In genomic region chr3:169133178-169134161, GRCh38 we compare ENCODE assay signal across 9 cellular contexts.
DNase-seq lines count a peak whose midpoint lies in the region; ATAC-seq, FAIRE-seq and TF ChIP-seq lines count a peak whose summit lies in the region.
"Had no signal": no experiment of that assay in that cellular context is flagged by ENCODE, and none has a peak within 500 bp of the region (broad histone marks: within the 10 kb centered on the region; RNA-seq: fewer than 3 reads in every experiment).

No MANE protein-coding gene starts in this region.

- H3K4me1 ChIP-seq in breast epithelium (no peaks in the 10 kb centered on the region), tibial nerve (no peaks in the 10 kb centered on the region)

- no peaks in the 10 kb centered on the region for H3K9me3 Mint-ChIP-seq in MCF 10A (ENCODE audit: unreplicated experiment)
- H3K9me3 Mint-ChIP-seq in naive thymus-derived CD8-positive, alpha-beta T cell, result no peaks in the 10 kb centered on the region
- H3K9me3 Mint-ChIP-seq in stimulated activated naive CD8-positive, alpha-beta T cell treated with anti-CD3 and anti-CD28 coated beads, Interleukin-15, amount 100 ng/mL, for 72 hours, result no peaks in the 10 kb centered on the region

- POLR2A ChIA-PET in MCF 10A (lab: Yijun Ruan, JAX), result interaction anchor here (0.5 to 1.2 kb wide), 6 partner anchors 9 to 529 kb away, joined by 3 to 5 read pairs (median 4); no protein-coding TSS in a partner anchor
- POLR2A ChIA-PET in naive thymus-derived CD8-positive, alpha-beta T cell (lab: Charles Lee), result no interaction called here

- peaks cover 5% of the 10 kb centered on the region for H3K4me1 Mint-ChIP-seq in MCF 10A (ENCODE audit: insufficient read depth, unreplicated experiment)
- no peaks in the 10 kb centered on the region for H3K4me1 Mint-ChIP-seq in naive thymus-derived CD8-positive, alpha-beta T cell
- H3K4me1 Mint-ChIP-seq in stimulated activated naive CD8-positive, alpha-beta T cell treated with anti-CD3 and anti-CD28 coated beads, Interleukin-15, amount 100 ng/mL, for 72 hours, result no peaks in the 10 kb centered on the region

- H3K9me3 ChIP-seq in breast epithelium, result no peaks in the 10 kb centered on the region
- no peaks in the 10 kb centered on the region for H3K9me3 ChIP-seq in tibial nerve

- H3K4me3 ChIP-seq in breast epithelium, result no peak overlapping the region
- H3K4me3 ChIP-seq in tibial nerve, result no peak overlapping the region

- BruUV-seq in MCF 10A (replicated peaks; lab: Mats Ljungman, UMichigan), result no TSS peak

- TF ChIP-seq CTCF in MCF 10A (IDR thresholded peaks at IDR 0.05; ENCODE audit: unreplicated experiment) (peak; percentile 49), breast epithelium (IDR thresholded peaks at IDR 0.05) (peak in 1 of 3 donors; percentile 36), tibial nerve (IDR thresholded peaks at IDR 0.05) (peak in 4 of 5 experiments; percentile 15 to 35 (median 28))

- ATAC-seq in HG02642 (IDR thresholded peaks at IDR 0.05; ENCODE audit: poor library complexity, unreplicated experiment), result no peak
- ATAC-seq in naive thymus-derived CD8-positive, alpha-beta T cell, result no peak
- no peak for ATAC-seq in stimulated activated naive CD8-positive, alpha-beta T cell treated with anti-CD3 and anti-CD28 coated beads, Interleukin-15, amount 100 ng/mL, for 72 hours

- CTCF ChIA-PET in MCF 10A (lab: Yijun Ruan, JAX), result interaction anchor here (0.6 to 4.8 kb wide), 24 partner anchors 9 to 971 kb away, joined by 3 to 56 read pairs (median 4); no protein-coding TSS in a partner anchor

- no peak overlapping the region for H3K27ac ChIP-seq in breast epithelium
- no peak overlapping the region for H3K27ac ChIP-seq in tibial nerve

- H3K27me3 Mint-ChIP-seq in MCF 10A (ENCODE audit: insufficient read depth, unreplicated experiment), result no peaks in the 10 kb centered on the region
- peaks cover 4 to 32% (median 8%) of the 10 kb centered on the region in 5 donors for H3K27me3 Mint-ChIP-seq in naive thymus-derived CD8-positive, alpha-beta T cell
- H3K27me3 Mint-ChIP-seq in stimulated activated naive CD8-positive, alpha-beta T cell treated with anti-CD3 and anti-CD28 coated beads, Interleukin-15, amount 100 ng/mL, for 72 hours, result peaks cover 29% of the 10 kb centered on the region

- H3K27ac Mint-ChIP-seq in MCF 10A (ENCODE audit: low read depth, unreplicated experiment), result peak overlapping the region; percentile 6
- H3K27ac Mint-ChIP-seq in naive thymus-derived CD8-positive, alpha-beta T cell, result no peak overlapping the region
- no peak overlapping the region for H3K27ac Mint-ChIP-seq in stimulated activated naive CD8-positive, alpha-beta T cell treated with anti-CD3 and anti-CD28 coated beads, Interleukin-15, amount 100 ng/mL, for 72 hours

- peak; percentile 33 for DNase-seq in MCF 10A (ENCODE audit: unreplicated experiment)
- no peak for DNase-seq in breast epithelium (ENCODE audit: low spot score in 2 of 2)
- no peak for DNase-seq in RCC 7860 (ENCODE audit: low spot score)
- peak; percentile 57 for DNase-seq in fibroblast of peridontal ligament (ENCODE audit: extremely low read depth)
- no peak for DNase-seq in tibial nerve (ENCODE audit: low spot score in 2 of 2)
- DNase-seq in naive thymus-derived CD8-positive, alpha-beta T cell, result no peak
- DNase-seq in stimulated activated naive CD8-positive, alpha-beta T cell treated with anti-CD3 and anti-CD28 coated beads, Interleukin-15, amount 100 ng/mL, for 72 hours, result no peak
- DNase-seq: NCI-H345 had no signal

- 35 to 42% methylated on average over 5 of the region's 5 CpGs for WGBS in tibial nerve, 2 donors

- peaks cover 0 to 32% of the 10 kb centered on the region in 2 donors for H3K27me3 ChIP-seq in breast epithelium
- H3K27me3 ChIP-seq in tibial nerve, result peaks cover 0 to 80% of the 10 kb centered on the region in 2 donors

- intact Hi-C loops in MCF 10A (cut with micrococcal nuclease) (loop anchor here (1.0 to 5.0 kb wide), 4 partner anchors 91 to 611 kb away; no protein-coding TSS in a partner anchor), breast epithelium (cut with DNase I; ENCODE audit: low total_unique reads) (no loop called here)

- TF ChIP-seq EP300 in tibial nerve (IDR thresholded peaks at IDR 0.05), result peak in 1 of 2 donors; percentile 13

- peak; percentile 68 for FAIRE-seq in RCC 7860 (lab: Jason Lieb, UNC)

- no peak overlapping the region for H3K4me3 Mint-ChIP-seq in MCF 10A (ENCODE audit: unreplicated experiment)
- H3K4me3 Mint-ChIP-seq in naive thymus-derived CD8-positive, alpha-beta T cell, result no peak overlapping the region
- H3K4me3 Mint-ChIP-seq in stimulated activated naive CD8-positive, alpha-beta T cell treated with anti-CD3 and anti-CD28 coated beads, Interleukin-15, amount 100 ng/mL, for 72 hours, result no peak overlapping the region

- no peaks in the 10 kb centered on the region for H3K36me3 ChIP-seq in breast epithelium
- H3K36me3 ChIP-seq in tibial nerve, result no peaks in the 10 kb centered on the region

- peaks cover 1% of the 10 kb centered on the region for H3K36me3 Mint-ChIP-seq in MCF 10A (ENCODE audit: insufficient read depth, unreplicated experiment)
- no peaks in the 10 kb centered on the region for H3K36me3 Mint-ChIP-seq in naive thymus-derived CD8-positive, alpha-beta T cell

- TF ChIP-seq POLR2A in breast epithelium (IDR thresholded peaks at IDR 0.05) (no peak), tibial nerve (IDR thresholded peaks at IDR 0.05) (no peak)

Comparison
In these comparisons a context has a peak if more than half of its experiments do, and no peak if none do; other contexts are left out.
1. DNase-seq: peak in MCF 10A (single experiment) and fibroblast of peridontal ligament (single experiment); none in breast epithelium (0 of 2), RCC 7860 (single experiment), tibial nerve (0 of 2), naive thymus-derived CD8-positive, alpha-beta T cell (0 of 10) and stimulated activated naive CD8-positive, alpha-beta T cell treated with anti-CD3 and anti-CD28 coated beads, Interleukin-15, amount 100 ng/mL, for 72 hours (0 of 2).